Comparison of ENCODE assay signal across 8 cellular contexts in genomic region chrX:153927686-153927935, GRCh38. TPM values are rescaled to one million over a fixed set of nuclear protein-coding genes. Genes with fewer than 3 reads are reported as not detected.
DNase-seq lines count a peak whose midpoint lies in the region; ATAC-seq and TF ChIP-seq lines count a peak whose summit lies in the region.

No MANE protein-coding gene starts in this region.

- H3K27me3 Mint-ChIP-seq in T-cell, result peaks cover 0 to 4% of the 10 kb centered on the region in 2 donors

- peaks cover 10 to 17% of the 10 kb centered on the region in 2 donors for H3K4me1 ChIP-seq in gastrocnemius medialis

- no peak for TF ChIP-seq POLR2A in gastrocnemius medialis (IDR thresholded peaks at IDR 0.05)

- H3K9me3 ChIP-seq in gastrocnemius medialis, result no peaks in the 10 kb centered on the region

- intact Hi-C loops in gastrocnemius medialis (cut with DNase I; ENCODE audit: low total_unique reads), result loop anchor here (5.0 to 10.0 kb wide), 3 partner anchors 120 to 587 kb away; partner anchors contain the start of genes CCNQ and FAM3A

- H3K27ac ChIP-seq in gastrocnemius medialis, result peak overlapping the region; percentile 85 to 97 (median 90)

- H3K36me3 Mint-ChIP-seq in T-cell, result peaks cover 6% of the 10 kb centered on the region

- H3K4me3 Mint-ChIP-seq in T-cell, result peak overlapping the region; percentile 84 to 95 (median 87)

- no peak for TF ChIP-seq CTCF in GM12865 (IDR thresholded peaks at IDR 0.05; ENCODE audit: insufficient read depth, low read depth, low read length, missing control alignments)
- TF ChIP-seq CTCF in fibroblast of the aortic adventitia (IDR thresholded peaks at IDR 0.05; ENCODE audit: insufficient read depth, low read length), result no peak
- TF ChIP-seq CTCF in gastrocnemius medialis (IDR thresholded peaks at IDR 0.05 in 4 of 5, conservative IDR thresholded peaks at IDR 0.05 in 1 of 5), result no peak
- no peak for TF ChIP-seq CTCF in omental fat pad (IDR thresholded peaks at IDR 0.05)

- peak overlapping the region; percentile 95 to 98 for H3K27ac Mint-ChIP-seq in T-cell

- CTCF ChIA-PET in T-cell (lab: Charles Lee), result interaction anchor here in 1 of 2 donors (1.1 kb wide), 1 partner anchor 20 kb away, joined by 4 read pairs; no protein-coding TSS in a partner anchor

- DNase-seq in GM12865 (ENCODE audit: low read depth) (no peak), T-cell (no peak), fibroblast of the aortic adventitia (ENCODE audit: low read depth) (no peak), gastrocnemius medialis (no peak), Ammon's horn (ENCODE audit: low spot score) (no peak), omental fat pad (ENCODE audit: low spot score) (no peak)

- peaks cover 43 to 59% (median 57%) of the 10 kb centered on the region in 3 donors for H3K4me1 Mint-ChIP-seq in T-cell

- H3K27me3 ChIP-seq in gastrocnemius medialis, result no peaks in the 10 kb centered on the region

- POLR2A ChIA-PET in T-cell (lab: Charles Lee), result interaction anchor here in 1 of 2 donors (1.3 kb wide), 1 partner anchor 14 kb away, joined by 8 read pairs; no protein-coding TSS in a partner anchor

- no peaks in the 10 kb centered on the region for H3K9me3 Mint-ChIP-seq in T-cell

- H3K4me3 ChIP-seq in GM12865 (ENCODE audit: low read depth, low read length) (peak overlapping the region; percentile 80), fibroblast of the aortic adventitia (ENCODE audit: low read depth, low read length) (peak overlapping the region; percentile 71), gastrocnemius medialis (peak overlapping the region; percentile 55 to 74 (median 68))

- in situ Hi-C loops in gastrocnemius medialis (cut with MboI; ENCODE audit: low sequenced_read_pairs in 4 of 4), result loop anchor here in 1 of 4 donors (25.0 kb wide), 1 partner anchor 140 kb away; the partner anchor contains the start of genes IDH3G, SRPK3 and SSR4

- peaks cover 0 to 24% of the 10 kb centered on the region in 2 donors for H3K36me3 ChIP-seq in gastrocnemius medialis

- ATAC-seq in T-cell (replicated peaks in 1 of 4) (peak in 1 of 4 experiments; percentile 2), gastrocnemius medialis (peak in 1 of 2 donors; percentile 6), omental fat pad (ENCODE audit: low FRiP score) (no peak), HG03196 (IDR thresholded peaks at IDR 0.05; ENCODE audit: unreplicated experiment) (no peak), HG02763 (IDR thresholded peaks at IDR 0.05; ENCODE audit: unreplicated experiment) (no peak)

RNA-seq across cellular contexts. Expression of gene ARHGAP4, which starts 1.5 kb away (rescaled TPM):
- total RNA-seq in T-cell (100 to 1,000 TPM; 420 to 485 (median 468) TPM), fibroblast of the aortic adventitia (ENCODE audit: low replicate concordance) (0.27 and 6.0 TPM in 2 replicates), gastrocnemius medialis (10 to 100 TPM in 1 of 4 donors, 1 to 10 TPM in 3; 2.6 to 10.7 (median 4.4) TPM), omental fat pad (10 to 100 TPM; 16.6 to 72.2 (median 36.4) TPM)

RNA-seq across cellular contexts. Expression of gene NAA10, which starts 7.2 kb away (rescaled TPM):
- total RNA-seq in T-cell, result 10 to 100 TPM; 53.3 to 98.2 (median 80.0) TPM
- 25.8 and 84.7 TPM in 2 replicates for total RNA-seq in fibroblast of the aortic adventitia (ENCODE audit: low replicate concordance)
- 100 to 1,000 TPM in 2 of 4 donors, 10 to 100 TPM in 2; 76.3 to 175 (median 111) TPM for total RNA-seq in gastrocnemius medialis
- 100 to 1,000 TPM in 1 of 4 donors, 10 to 100 TPM in 3; 85.7 to 101 (median 90.7) TPM for total RNA-seq in omental fat pad

RNA-seq across cellular contexts. Expression of gene RENBP, which starts 16.8 kb away (rescaled TPM):
- total RNA-seq in T-cell (10 to 100 TPM; 10.2 to 23.5 (median 19.5) TPM), fibroblast of the aortic adventitia (ENCODE audit: low replicate concordance) (0.45 and 5.6 TPM in 2 replicates), gastrocnemius medialis (1 to 10 TPM; 1.8 to 2.6 (median 2.0) TPM), omental fat pad (10 to 100 TPM in 3 of 4 donors, 1 to 10 TPM in 1; 7.8 to 33.0 (median 26.5) TPM)

RNA-seq across cellular contexts. Expression of gene AVPR2, which starts 23.1 kb away (rescaled TPM):
- total RNA-seq in T-cell (not detected), fibroblast of the aortic adventitia (ENCODE audit: low replicate concordance) (not detected in 2 replicates), gastrocnemius medialis (1 to 10 TPM; 1.5 to 3.8 (median 2.0) TPM), omental fat pad (10 to 100 TPM in 1 of 4 donors, 1 to 10 TPM in 2, under 1 TPM in 1; 0.74 to 22.7 (median 3.6) TPM)

RNA-seq across cellular contexts. Expression of gene L1CAM, which starts 41.6 kb away (rescaled TPM):
- 1 to 10 TPM; 1.4 to 6.0 (median 4.0) TPM for total RNA-seq in T-cell
- 0.36 and 1.6 TPM in 2 replicates for total RNA-seq in fibroblast of the aortic adventitia (ENCODE audit: low replicate concordance)
- total RNA-seq in gastrocnemius medialis, result under 1 TPM; 0.05 to 0.62 (median 0.48) TPM
- 1 to 10 TPM in 3 of 4 donors, under 1 TPM in 1; 0.37 to 2.8 (median 1.6) TPM for total RNA-seq in omental fat pad

Comparison
In these comparisons a context has a peak if more than half of its experiments do, and no peak if none do; other contexts are left out.
1. RNA of gene ARHGAP4, which starts 1.5 kb away (total RNA-seq): 420 to 485 TPM in T-cell; 16.6 to 72.2 TPM in omental fat pad, 2.6 to 10.7 TPM in gastrocnemius medialis and 0.27 to 6.0 TPM in fibroblast of the aortic adventitia; every median in the first group is over 4 times any median in the second.
2. Peak in every context shown above with its lines, with median percentiles within 50 percentile points of each other: H3K4me3 ChIP-seq.